Comparison of ENCODE assay signal across 18 cellular contexts in the genomic region with DNA sequence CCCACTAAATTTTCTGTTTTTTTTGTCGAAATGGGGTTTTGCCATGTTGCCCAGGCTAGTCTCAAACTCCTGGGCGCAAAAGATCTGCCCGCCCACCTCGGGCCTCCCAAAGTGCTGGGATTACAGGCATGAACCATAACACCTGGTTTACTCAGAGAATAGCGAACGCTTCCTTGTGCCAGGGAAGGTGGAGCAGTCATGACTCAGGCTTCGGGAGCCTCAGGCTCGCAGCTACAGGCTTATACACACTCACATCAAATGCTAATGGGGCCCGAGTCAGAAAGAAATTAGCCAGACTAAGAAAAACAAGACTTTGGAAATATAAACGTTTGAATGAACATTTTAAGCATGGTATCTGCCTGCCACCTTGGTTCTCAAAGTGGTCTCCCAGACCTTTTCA.
"Had no signal": no experiment of that assay in that cellular context is flagged by ENCODE, and none has a peak within 500 bp of the region (broad histone marks: within the 10 kb centered on the region; RNA-seq: fewer than 3 reads in every experiment).

No MANE protein-coding gene starts in this region.

- H3K4me1 Mint-ChIP-seq: neural crest cell had no signal

- DNase-seq: activated B cell treated with CpG ODN at 0.5 μM for 24 hours; activated CD4-positive, alpha-beta memory T cell treated with anti-CD3 and anti-CD28 coated beads for 36 hours; activated CD4-positive, alpha-beta T cell treated with anti-CD3 and anti-CD28 coated beads for 36 hours; cortex of kidney; erythroblast; heart left ventricle; islet precursor cell; lower lobe of right lung; naive thymus-derived CD4-positive, alpha-beta T cell; spleen; stimulated activated CD4-positive, alpha-beta T cell treated with anti-CD3 and anti-CD28 coated beads, Interleukin-4, amount 100 ng/mL, for 1 hour; stimulated activated naive CD4-positive, alpha-beta T cell treated with Interleukin-2 at 50 U/mL for 16 hours; T-helper 9 cell had no signal

- H3K4me3 Mint-ChIP-seq: activated B cell treated with CpG ODN at 0.5 μM for 24 hours; activated CD4-positive, alpha-beta memory T cell treated with anti-CD3 and anti-CD28 coated beads for 36 hours; activated CD4-positive, alpha-beta T cell treated with anti-CD3 and anti-CD28 coated beads for 36 hours; naive thymus-derived CD4-positive, alpha-beta T cell; neural crest cell had no signal

- H3K27ac ChIP-seq: ascending aorta, heart left ventricle, lower lobe of right lung, spleen, upper lobe of right lung had no signal

- H3K4me1 ChIP-seq: ascending aorta, lower lobe of right lung, upper lobe of right lung had no signal

- H3K27me3 ChIP-seq: ascending aorta, heart left ventricle, spleen, upper lobe of right lung had no signal

- H3K27me3 Mint-ChIP-seq: activated B cell treated with CpG ODN at 0.5 μM for 24 hours; activated CD4-positive, alpha-beta memory T cell treated with anti-CD3 and anti-CD28 coated beads for 36 hours; activated CD4-positive, alpha-beta T cell treated with anti-CD3 and anti-CD28 coated beads for 36 hours; naive thymus-derived CD4-positive, alpha-beta T cell; progenitor cell of endocrine pancreas had no signal

- H3K4me3 ChIP-seq: ascending aorta, heart left ventricle, lower lobe of right lung, spleen, upper lobe of right lung had no signal

- H3K27ac Mint-ChIP-seq: activated B cell treated with CpG ODN at 0.5 μM for 24 hours; activated CD4-positive, alpha-beta memory T cell treated with anti-CD3 and anti-CD28 coated beads for 36 hours; activated CD4-positive, alpha-beta T cell treated with anti-CD3 and anti-CD28 coated beads for 36 hours; progenitor cell of endocrine pancreas had no signal

- H3K9me3 ChIP-seq: ascending aorta, heart left ventricle, lower lobe of right lung, spleen, upper lobe of right lung had no signal

- ATAC-seq: activated CD4-positive, alpha-beta T cell treated with anti-CD3 and anti-CD28 coated beads for 36 hours; activated naive CD4-positive, alpha-beta T cell treated with anti-CD3 and anti-CD28 coated beads, Interleukin-2, amount 50 U/mL, for 72 hours; heart left ventricle; lower lobe of right lung; naive thymus-derived CD4-positive, alpha-beta T cell; upper lobe of right lung had no signal

- H3K9me3 Mint-ChIP-seq: activated B cell treated with CpG ODN at 0.5 μM for 24 hours; activated CD4-positive, alpha-beta memory T cell treated with anti-CD3 and anti-CD28 coated beads for 36 hours; activated naive CD4-positive, alpha-beta T cell treated with anti-CD3 and anti-CD28 coated beads, Interleukin-2, amount 50 U/mL, for 72 hours; naive thymus-derived CD4-positive, alpha-beta T cell; neural crest cell had no signal
